In the genomic region with DNA sequence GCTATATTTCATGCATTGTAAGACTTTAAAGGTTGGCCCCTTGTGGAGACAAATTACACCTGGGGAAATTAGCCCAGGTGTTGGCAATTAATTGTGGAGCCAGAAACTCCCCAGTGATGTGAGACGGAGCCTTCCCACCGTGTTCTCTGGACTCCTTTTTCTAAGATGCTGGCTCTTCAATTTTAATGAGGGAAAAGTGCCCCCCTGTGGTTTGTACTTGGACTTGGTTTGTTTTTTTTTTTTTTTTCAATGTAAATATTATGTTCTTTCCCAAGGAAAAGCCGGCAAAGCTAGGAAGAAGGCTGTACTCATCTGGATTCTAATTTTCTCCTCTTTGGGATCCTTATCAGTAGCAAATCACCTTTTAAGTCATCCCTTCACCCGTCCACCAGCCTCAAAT, we compare ENCODE assay signal across 13 cellular contexts. TPM values are rescaled to one million over a fixed set of nuclear protein-coding genes. Genes with fewer than 3 reads are reported as not detected.
A peak's percentile ranks its signal among the peaks of the same experiment; 100 is the strongest.
DNase-seq lines count a peak whose midpoint lies in the region; ATAC-seq and TF ChIP-seq lines count a peak whose summit lies in the region.
"Had no signal": no experiment of that assay in that cellular context is flagged by ENCODE, and none has a peak within 500 bp of the region (broad histone marks: within the 10 kb centered on the region; RNA-seq: fewer than 3 reads in every experiment).

No MANE protein-coding gene starts in this region.

- H3K4me1 ChIP-seq in endodermal cell (ENCODE audit: control insufficient read depth, insufficient read depth, low read length) = no peaks in the 10 kb centered on the region
- no peaks in the 10 kb centered on the region for H3K4me1 ChIP-seq in skeletal muscle satellite cell (ENCODE audit: control insufficient read depth, insufficient read depth, low read length)

- no peaks in the 10 kb centered on the region for H3K36me3 ChIP-seq in endodermal cell (ENCODE audit: control insufficient read depth, insufficient read depth, low read length)
- H3K36me3 ChIP-seq in skeletal muscle satellite cell (ENCODE audit: insufficient read depth, low read length) = no peaks in the 10 kb centered on the region

- H3K9me3 Mint-ChIP-seq in endodermal cell = peaks cover 11% of the 10 kb centered on the region
- H3K9me3 Mint-ChIP-seq: activated T-helper 17 cell treated with anti-CD3 and anti-CD28 coated beads, Interleukin-2, amount 50 U/mL, for 72 hours had no signal

- no peaks in the 10 kb centered on the region for H3K27me3 Mint-ChIP-seq in endodermal cell (ENCODE audit: insufficient read depth)

- H3K4me3 ChIP-seq in endodermal cell (ENCODE audit: low read length) = no peak overlapping the region
- no peak overlapping the region for H3K4me3 ChIP-seq in skeletal muscle satellite cell (ENCODE audit: low read length)

- 70 to 84% methylated on average over 2 to 4 of the region's 4 CpGs for WGBS in endodermal cell (ENCODE audit: insufficient coverage in 1 of 2, insufficient read length in 1 of 2), 2 experiments

- no peaks in the 10 kb centered on the region for H3K36me3 Mint-ChIP-seq in endodermal cell (ENCODE audit: low read depth)

- no peak for ATAC-seq in GM18519 (IDR thresholded peaks at IDR 0.05; ENCODE audit: low FRiP score, unreplicated experiment)
- ATAC-seq in GM18858 (IDR thresholded peaks at IDR 0.05; ENCODE audit: unreplicated experiment) = no peak
- ATAC-seq: activated T-helper 17 cell treated with anti-CD3 and anti-CD28 coated beads, Interleukin-2, amount 50 U/mL, for 72 hours had no signal

- H3K27ac Mint-ChIP-seq in endodermal cell = peak overlapping the region; percentile 67
- H3K27ac Mint-ChIP-seq: activated T-helper 17 cell treated with anti-CD3 and anti-CD28 coated beads, Interleukin-2, amount 50 U/mL, for 72 hours had no signal

- no peak overlapping the region for H3K27ac ChIP-seq in endodermal cell (ENCODE audit: low read depth, low read length)

- no peak overlapping the region for H3K4me3 Mint-ChIP-seq in endodermal cell
- H3K4me3 Mint-ChIP-seq: activated T-helper 17 cell treated with anti-CD3 and anti-CD28 coated beads, Interleukin-2, amount 50 U/mL, for 72 hours had no signal

- H3K9me3 ChIP-seq in endodermal cell (ENCODE audit: control insufficient read depth, low read length) = peaks cover 7% of the 10 kb centered on the region
- H3K9me3 ChIP-seq in skeletal muscle satellite cell (replicated peaks; ENCODE audit: low read length) = no peaks in the 10 kb centered on the region

- TF ChIP-seq CTCF in endodermal cell (conservative IDR thresholded peaks at IDR 0.05) = no peak

- DNase-seq in NCI-H82 (lab: John Stamatoyannopoulos, UW) (peak; percentile 3), NCI-H82 treated with DMSO at 0.1 percent for 48 hours (lab: John Stamatoyannopoulos, UW; ENCODE audit: unreplicated experiment) (no peak), NCI-H748 treated with DMSO at 0.1 percent for 48 hours (lab: John Stamatoyannopoulos, UW) (peak; percentile 20), endodermal cell (peak; percentile 36), HPDE6-E6E7 (ENCODE audit: extremely low spot score) (no peak)
- DNase-seq: activated CD4-positive, alpha-beta T cell treated with anti-CD3 and anti-CD28 coated beads for 4 hours; central memory CD4-positive, alpha-beta T cell; GF-D8; NCI-H345 had no signal

- peaks cover 13% of the 10 kb centered on the region for H3K4me1 Mint-ChIP-seq in endodermal cell

- peak overlapping the region; percentile 27 for H3K4me2 ChIP-seq in skeletal muscle satellite cell (ENCODE audit: low read length)

- H3K9ac ChIP-seq in endodermal cell (ENCODE audit: extremely low read depth, low read length, poor library complexity, severe bottlenecking) (no peak overlapping the region), skeletal muscle satellite cell (ENCODE audit: low read depth, low read length) (no peak overlapping the region)

- no peaks in the 10 kb centered on the region for H3K27me3 ChIP-seq in endodermal cell (ENCODE audit: control insufficient read depth, insufficient read depth, low read length, poor library complexity, severe bottlenecking)
- H3K27me3 ChIP-seq in skeletal muscle satellite cell (ENCODE audit: control insufficient read depth, insufficient read depth, low read length) = no peaks in the 10 kb centered on the region

RNA-seq across cellular contexts. Expression of a gene that starts 20.2 kb away (rescaled TPM):
- total RNA-seq in endodermal cell = 1 to 10 TPM in 1 of 2 donors, under 1 TPM in 1; 0.33 to 1.1 TPM
- 0.53 TPM for polyA plus RNA-seq in endodermal cell (2013, experiment 1 of 2)
- polyA plus RNA-seq in endodermal cell (2013, experiment 2 of 2) = 0.79 TPM
- not detected in 2 replicates for total RNA-seq in skeletal muscle satellite cell (2012; rRNA removed)

Comparison
In these comparisons a context has a peak if more than half of its experiments do, and no peak if none do; other contexts are left out.
1. DNase-seq: peak in NCI-H82 (single experiment), NCI-H748 treated with DMSO at 0.1 percent for 48 hours (single experiment) and endodermal cell (single experiment); none in NCI-H82 treated with DMSO at 0.1 percent for 48 hours (single experiment) and HPDE6-E6E7 (single experiment).